ENCODE assay signal across 8 cellular contexts in genomic region chr16:50266337-50267091, GRCh38. TPM values are rescaled to one million over a fixed set of nuclear protein-coding genes. Genes with fewer than 3 reads are reported as not detected.
DNase-seq lines count a peak whose midpoint lies in the region.

TSS of gene ADCY7 (plus strand) at chr16:50266551. CDS start at chr16:50288180, 21,629 bp downstream.

- no peak within 1 kb of the TSS for H2BK15ac ChIP-seq in mesendoderm (replicated peaks; ENCODE audit: low read depth)

- peaks cover 13% of the 10 kb centered on the region for H3F3A ChIP-seq in GM23248 (ENCODE audit: insufficient read depth)

- H3K4me2 ChIP-seq in GM23248 (ENCODE audit: unreplicated experiment) (peak within 1 kb of the TSS; percentile 85), mesendoderm (ENCODE audit: low read length) (no peak within 1 kb of the TSS)

- no peak within 1 kb of the TSS for H4K8ac ChIP-seq in mesendoderm (ENCODE audit: low read depth, low read length)

- peak within 1 kb of the TSS; percentile 91 for H4K5ac ChIP-seq in mesendoderm (ENCODE audit: low read length)

- H3K56ac ChIP-seq in mesendoderm (ENCODE audit: low read length): peak within 1 kb of the TSS; percentile 76

- H3K27me3 ChIP-seq in GM23248 (replicated peaks; ENCODE audit: insufficient read depth) (no peaks in the 10 kb centered on the region), mesendoderm (ENCODE audit: insufficient read depth, low read length, poor library complexity) (no peaks in the 10 kb centered on the region)

- no peaks in the 10 kb centered on the region for H3K9me2 ChIP-seq in GM23248 (ENCODE audit: insufficient read depth)

- 0 to 1% methylated on average over 23 of the region's 25 CpGs for WGBS in GM23248 (ENCODE audit: low coverage in 1 of 2, low lambda C conversion rate in 2 of 2, missing lambda C conversion rate in 2 of 2), 2 experiments
- no CpG with 5 or more reads among the region's 25 CpGs for WGBS in mesendoderm (ENCODE audit: extremely low coverage, insufficient coverage, low lambda C conversion rate)

- DNase-seq in GM23248 (peak; percentile 93), LoVo (ENCODE audit: low spot score) (peak; percentile 51), mesendoderm (peak; percentile 83), NCI-H2081 (lab: John Stamatoyannopoulos, UW) (no peak)
- peak; percentile 78 for DNase-seq in activated CD4-positive, alpha-beta T cell treated with anti-CD3 and anti-CD28 coated beads for 1 hour
- peak; percentile 78 for DNase-seq in stimulated activated CD8-positive, alpha-beta memory T cell treated with anti-CD3 and anti-CD28 coated beads, Interleukin-4, amount 100 ng/mL, for 24 hours (ENCODE audit: low read depth)

- H3K18ac ChIP-seq in mesendoderm (ENCODE audit: low read length): peak within 1 kb of the TSS; percentile 24

- no peak within 1 kb of the TSS for H2BK120ac ChIP-seq in mesendoderm (ENCODE audit: low read depth, low read length)

- no peak within 1 kb of the TSS for H3K4ac ChIP-seq in mesendoderm (ENCODE audit: low read depth, low read length)

- no peaks in the 10 kb centered on the region for H3K36me3 ChIP-seq in ES-I3 (ENCODE audit: insufficient read depth, low read length)
- no peaks in the 10 kb centered on the region for H3K36me3 ChIP-seq in GM23248 (ENCODE audit: low read depth)
- H3K36me3 ChIP-seq in mesendoderm (ENCODE audit: control insufficient read depth, insufficient read depth, low read length): no peaks in the 10 kb centered on the region

- H2AK5ac ChIP-seq in mesendoderm (ENCODE audit: low read length): no peak within 1 kb of the TSS

- H2AFZ ChIP-seq in GM23248: peak within 1 kb of the TSS; percentile 21

- peak within 1 kb of the TSS; percentile 1; the same call in 1 of the 2 replicates for H3K9ac ChIP-seq in ES-I3 (ENCODE audit: low read depth, low read length)
- H3K9ac ChIP-seq in GM23248: peak within 1 kb of the TSS; percentile 86
- peak within 1 kb of the TSS; percentile 45 for H3K9ac ChIP-seq in mesendoderm (ENCODE audit: low read length)

- peaks cover 16% of the 10 kb centered on the region for H3K4me1 ChIP-seq in ES-I3 (ENCODE audit: insufficient read depth, low read length)
- peaks cover 29% of the 10 kb centered on the region for H3K4me1 ChIP-seq in GM23248 (ENCODE audit: insufficient read depth)
- H3K4me1 ChIP-seq in mesendoderm (ENCODE audit: control insufficient read depth, low read depth, low read length): peaks cover 8% of the 10 kb centered on the region

- peak within 1 kb of the TSS; percentile 67 for H3K4me3 ChIP-seq in GM23248
- no peak within 1 kb of the TSS for H3K4me3 ChIP-seq in mesendoderm (ENCODE audit: low read length)

- peak within 1 kb of the TSS; percentile 77 for H3K27ac ChIP-seq in GM23248
- peak within 1 kb of the TSS; percentile 29 for H3K27ac ChIP-seq in cingulate gyrus (ENCODE audit: low read depth, low read length)
- H3K27ac ChIP-seq in mesendoderm (ENCODE audit: low read depth, low read length): no peak within 1 kb of the TSS

- peak within 1 kb of the TSS; percentile 35 for H2BK5ac ChIP-seq in mesendoderm (ENCODE audit: low read length)

- H3K79me2 ChIP-seq in GM23248 (ENCODE audit: insufficient read depth): peaks cover 79% of the 10 kb centered on the region
- no peaks in the 10 kb centered on the region for H3K79me2 ChIP-seq in mesendoderm (ENCODE audit: control insufficient read depth, insufficient read depth, low read length)

- H4K20me1 ChIP-seq in GM23248 (ENCODE audit: insufficient read depth): no peaks in the 10 kb centered on the region

- peak within 1 kb of the TSS; percentile 66 for H3K23ac ChIP-seq in mesendoderm (ENCODE audit: low read length)

- H3K79me1 ChIP-seq in mesendoderm (ENCODE audit: low read length): no peaks in the 10 kb centered on the region

- in situ Hi-C loops in GM23248 (cut with MboI): no loop called here

- no peaks in the 10 kb centered on the region for H3K9me3 ChIP-seq in ES-I3 (ENCODE audit: control insufficient read depth, insufficient read depth, low read length)
- no peaks in the 10 kb centered on the region for H3K9me3 ChIP-seq in GM23248 (ENCODE audit: low read depth)

RNA-seq across cellular contexts. Expression of gene ADCY7, which starts in this region (rescaled TPM):
- 87.4 and 90.5 TPM in 2 replicates for total RNA-seq in GM23248 (2014; rRNA removed; shearing (Covaris generic))
- polyA plus RNA-seq in GM23248 (2016; fragmentation: Nextera tagmentation; extraction: Ambion mirVana): 31.9 and 32.7 TPM in 2 replicates
- 0.58 TPM for polyA plus RNA-seq in mesendoderm (2013, experiment 1 of 2)
- polyA plus RNA-seq in mesendoderm (2013, experiment 2 of 2): 0.84 TPM

Comparison
In these comparisons a context has a peak if more than half of its experiments do, and no peak if none do; other contexts are left out.
1. H3K9ac ChIP-seq: peak in every context shown above with its lines; median percentile 86 in GM23248; 45 in mesendoderm; 1 in ES-I3.
2. DNase-seq: peak in GM23248 (single experiment), LoVo (single experiment), activated CD4-positive, alpha-beta T cell treated with anti-CD3 and anti-CD28 coated beads for 1 hour (single experiment), mesendoderm (single experiment) and stimulated activated CD8-positive, alpha-beta memory T cell treated with anti-CD3 and anti-CD28 coated beads, Interleukin-4, amount 100 ng/mL, for 24 hours (single experiment); none in NCI-H2081 (0 of 2).